Comparison of ENCODE assay signal across 24 cellular contexts in genomic region chr15:70178335-70179084, GRCh38.
A peak's percentile ranks its signal among the peaks of the same experiment; 100 is the strongest.
DNase-seq lines count a peak whose midpoint lies in the region; ATAC-seq and TF ChIP-seq lines count a peak whose summit lies in the region.
"Had no signal": no experiment of that assay in that cellular context is flagged by ENCODE, and none has a peak within 500 bp of the region (broad histone marks: within the 10 kb centered on the region; RNA-seq: fewer than 3 reads in every experiment).

No MANE protein-coding gene starts in this region.

- TF ChIP-seq POLR2A in sigmoid colon (IDR thresholded peaks at IDR 0.05) = no peak

- POLR2A ChIA-PET in HEK293 (lab: Yijun Ruan, JAX) = no interaction called here

- no peak for TF ChIP-seq CTCF in left ventricle myocardium inferior (IDR thresholded peaks at IDR 0.05; ENCODE audit: borderline replicate concordance)
- no peak for TF ChIP-seq CTCF in HEK293 (tag by site-specific recombination; IDR thresholded peaks at IDR 0.05)
- TF ChIP-seq CTCF in sigmoid colon (IDR thresholded peaks at IDR 0.05) = no peak

- H3K4me1 ChIP-seq in left ventricle myocardium inferior (no peaks in the 10 kb centered on the region), HEK293 (ENCODE audit: control insufficient read depth, insufficient read depth, low read length) (peaks cover 5% of the 10 kb centered on the region), sigmoid colon (peaks cover 0 to 3% (median 0%) of the 10 kb centered on the region in 4 donors)

- TF ChIP-seq EP300 in sigmoid colon (IDR thresholded peaks at IDR 0.05) = no peak

- intact Hi-C loops in cardiac septum (cut with DNase I) = no loop called here
- intact Hi-C loops in left ventricle myocardium inferior (cut with micrococcal nuclease) = no loop called here
- intact Hi-C loops in sigmoid colon (cut with DNase I) = no loop called here

- H3K9me3 ChIP-seq in left ventricle myocardium inferior (replicated peaks) (no peaks in the 10 kb centered on the region), HEK293 (ENCODE audit: control insufficient read depth, insufficient read depth, low read depth, low read length) (no peaks in the 10 kb centered on the region), sigmoid colon (no peaks in the 10 kb centered on the region)
- H3K9me3 ChIP-seq: BE2C, BLaER1 had no signal

- CTCF ChIA-PET in HEK293 (lab: Yijun Ruan, JAX) = interaction anchor here (0.7 to 1.8 kb wide), 5 partner anchors 26 to 96 kb away, joined by 3 to 4 read pairs (median 3); no protein-coding TSS in a partner anchor

- H3K27ac ChIP-seq in left ventricle myocardium inferior (replicated peaks) (no peak overlapping the region), HEK293 (ENCODE audit: extremely low read depth, low read depth, low read length) (no peak overlapping the region), sigmoid colon (no peak overlapping the region)
- H3K27ac ChIP-seq: BLaER1 had no signal

- peaks cover 29% of the 10 kb centered on the region for H3K27me3 ChIP-seq in left ventricle myocardium inferior (ENCODE audit: low read depth)
- H3K27me3 ChIP-seq in sigmoid colon = no peaks in the 10 kb centered on the region
- H3K27me3 ChIP-seq: BE2C, BLaER1 had no signal

- peak; percentile 12 for DNase-seq in cardiac septum (ENCODE audit: low spot score)
- no peak for DNase-seq in left ventricle myocardium inferior
- peak; percentile 5 for DNase-seq in sigmoid colon
- DNase-seq in NCI-H774 (lab: John Stamatoyannopoulos, UW) = no peak
- no peak for DNase-seq in germinal center (ENCODE audit: low spot score)
- DNase-seq: 8988T; ACHN; BE2C; C1 segment of cervical spinal cord; CD4-positive, alpha-beta memory T cell; CD4-positive, CD25-positive, alpha-beta regulatory T cell; CD8-positive, alpha-beta memory T cell; COR-L47; DMS 273 treated with DMSO at 0.1 percent for 48 hours; DMS153; DMS53; DMS79; DND-41; EL; GDM1 had no signal

- H3K4me3 ChIP-seq in left ventricle myocardium inferior (no peak overlapping the region), HEK293 (ENCODE audit: low read depth, low read length) (no peak overlapping the region), sigmoid colon (no peak overlapping the region)
- H3K4me3 ChIP-seq: BLaER1, GM12878 had no signal

- WGBS in sigmoid colon, 2 donors = 95 to 97% methylated on average over 3 of the region's 3 CpGs

- no peaks in the 10 kb centered on the region for H3K36me3 ChIP-seq in left ventricle myocardium inferior
- no peaks in the 10 kb centered on the region for H3K36me3 ChIP-seq in HEK293 (ENCODE audit: control insufficient read depth in 2 of 2, insufficient read depth in 1 of 2, low read length in 2 of 2)
- H3K36me3 ChIP-seq in sigmoid colon = no peaks in the 10 kb centered on the region
- H3K36me3 ChIP-seq: BE2C, BLaER1 had no signal

- no peak for ATAC-seq in GM21515 (IDR thresholded peaks at IDR 0.05; ENCODE audit: unreplicated experiment)
- ATAC-seq: GM12878 had no signal

TF ChIP-seq in HEK293, 187 proteins besides CTCF, POLR2A, EP300 and RAD21:
- peak; percentile 51; the same call in 1 of the 2 replicates for TF ChIP-seq ZNF768 (tag by site-specific recombination; IDR thresholded peaks at IDR 0.05)
- no peak for TF ChIP-seq ZNF629 (tag by site-specific recombination; IDR thresholded peaks at IDR 0.05)
- peak; percentile 85 for TF ChIP-seq ZFP3 (tag by site-specific recombination; IDR thresholded peaks at IDR 0.05; ENCODE audit: low read depth)

Comparison
In these comparisons a context has a peak if more than half of its experiments do, and no peak if none do; other contexts are left out.
1. DNase-seq: peak in cardiac septum (single experiment) and sigmoid colon (single experiment); none in left ventricle myocardium inferior (single experiment), NCI-H774 (single experiment) and germinal center (single experiment).